Comparison of ENCODE assay signal across 19 cellular contexts in the genomic region with DNA sequence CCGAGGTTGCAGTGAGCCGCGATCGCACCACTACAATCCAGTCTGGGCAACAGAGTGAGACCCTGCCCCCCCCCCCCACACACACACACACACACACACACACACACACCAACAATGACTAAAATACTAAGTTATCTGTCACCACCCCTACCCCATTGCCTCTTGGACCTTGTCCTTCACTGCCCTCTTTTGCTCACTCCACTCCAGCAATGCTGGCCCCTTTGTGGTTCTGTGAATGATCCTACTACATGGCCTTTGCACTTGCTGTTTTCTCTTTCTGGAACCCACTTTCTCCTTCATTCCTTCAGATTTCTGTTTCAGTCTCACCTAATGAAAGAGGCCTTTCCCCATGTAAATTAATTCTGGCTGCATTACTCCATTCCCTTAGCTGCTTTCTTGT. TPM values are rescaled to one million over a fixed set of nuclear protein-coding genes. Genes with fewer than 3 reads are reported as not detected.
DNase-seq lines count a peak whose midpoint lies in the region; ATAC-seq and TF ChIP-seq lines count a peak whose summit lies in the region.
"Had no signal": no experiment of that assay in that cellular context is flagged by ENCODE, and none has a peak within 500 bp of the region (broad histone marks: within the 10 kb centered on the region; RNA-seq: fewer than 3 reads in every experiment).

No MANE protein-coding gene starts in this region.

- H4K8ac ChIP-seq in IMR-90 (ENCODE audit: low read depth in 2 of 2, low read length in 2 of 2), result no peak overlapping the region

- H3K27ac Mint-ChIP-seq in activated T-cell treated with anti-CD3 and anti-CD28 coated beads, Interleukin-2, amount 50 U/mL, for 72 hours, result peak overlapping the region; percentile 82
- H3K27ac Mint-ChIP-seq in activated naive CD8-positive, alpha-beta T cell treated with anti-CD3 and anti-CD28 coated beads, Interleukin-2, amount 10 ng/mL, durations not matched to agents 7 days and 5 days, result peak overlapping the region; percentile 96
- H3K27ac Mint-ChIP-seq in stimulated activated effector memory CD8-positive, alpha-beta T cell treated with anti-CD3 and anti-CD28 coated beads, Interleukin-12 subunit alpha, Interleukin-12 subunit beta, amount 100 ng/mL, for 72 hours, result peak overlapping the region; percentile 96
- H3K27ac Mint-ChIP-seq: GM23338, nephron progenitor cell had no signal

- TF ChIP-seq CTCF in IMR-90 (conservative IDR thresholded peaks at IDR 0.05; ENCODE audit: low read depth, low read length) (no peak), mucosa of descending colon (IDR thresholded peaks at IDR 0.05) (no peak)

- POLR2A ChIA-PET in IMR-90 (lab: Charles Lee; ENCODE audit: unreplicated experiment), result no interaction called here
- POLR2A ChIA-PET in activated naive CD8-positive, alpha-beta T cell treated with anti-CD3 and anti-CD28 coated beads, Interleukin-2, amount 10 ng/mL, durations not matched to agents 7 days and 5 days (lab: Charles Lee), result no interaction called here

- H3K9me3 Mint-ChIP-seq in activated T-cell treated with anti-CD3 and anti-CD28 coated beads, Interleukin-2, amount 50 U/mL, for 72 hours, result no peaks in the 10 kb centered on the region
- no peaks in the 10 kb centered on the region for H3K9me3 Mint-ChIP-seq in activated naive CD8-positive, alpha-beta T cell treated with anti-CD3 and anti-CD28 coated beads, Interleukin-2, amount 10 ng/mL, durations not matched to agents 7 days and 5 days
- no peaks in the 10 kb centered on the region for H3K9me3 Mint-ChIP-seq in stimulated activated effector memory CD8-positive, alpha-beta T cell treated with anti-CD3 and anti-CD28 coated beads, Interleukin-12 subunit alpha, Interleukin-12 subunit beta, amount 100 ng/mL, for 72 hours
- H3K9me3 Mint-ChIP-seq: GM23338, nephron progenitor cell had no signal

- no peak overlapping the region for H2BK20ac ChIP-seq in IMR-90 (ENCODE audit: low read depth, low read length)

- no peak overlapping the region for H3K4me2 ChIP-seq in IMR-90 (ENCODE audit: low read depth, low read length)
- H3K4me2 ChIP-seq: GM23338 had no signal

- peaks cover 8% of the 10 kb centered on the region for H3K4me1 ChIP-seq in IMR-90 (ENCODE audit: control insufficient read depth, insufficient read depth, low read length)
- peaks cover 21% of the 10 kb centered on the region for H3K4me1 ChIP-seq in mucosa of descending colon (ENCODE audit: low read depth)

- H2BK120ac ChIP-seq in IMR-90 (ENCODE audit: low read depth, low read length), result no peak overlapping the region

- no peak overlapping the region for H3K4ac ChIP-seq in IMR-90 (ENCODE audit: low read depth, low read length)

- TF ChIP-seq RAD21 in IMR-90 (IDR thresholded peaks at IDR 0.05; ENCODE audit: low read length), result no peak

- H3K36me3 Mint-ChIP-seq in activated T-cell treated with anti-CD3 and anti-CD28 coated beads, Interleukin-2, amount 50 U/mL, for 72 hours (ENCODE audit: insufficient read depth in 2 of 2), result peaks cover 11 to 19% of the 10 kb centered on the region in 2 donors
- H3K36me3 Mint-ChIP-seq in activated naive CD8-positive, alpha-beta T cell treated with anti-CD3 and anti-CD28 coated beads, Interleukin-2, amount 10 ng/mL, durations not matched to agents 7 days and 5 days, result peaks cover 13% of the 10 kb centered on the region
- peaks cover 33% of the 10 kb centered on the region for H3K36me3 Mint-ChIP-seq in stimulated activated effector memory CD8-positive, alpha-beta T cell treated with anti-CD3 and anti-CD28 coated beads, Interleukin-12 subunit alpha, Interleukin-12 subunit beta, amount 100 ng/mL, for 72 hours

- H3K56ac ChIP-seq in IMR-90 (ENCODE audit: extremely low read depth, insufficient read depth, low read length), result no peak overlapping the region

- no peak overlapping the region for H3K14ac ChIP-seq in IMR-90 (replicated peaks; ENCODE audit: low read depth, low read length)

- no peaks in the 10 kb centered on the region for H3K36me3 ChIP-seq in IMR-90 (ENCODE audit: control insufficient read depth, insufficient read depth, low read length)
- H3K36me3 ChIP-seq in mucosa of descending colon (ENCODE audit: low read depth), result no peaks in the 10 kb centered on the region
- H3K36me3 ChIP-seq: tibial artery had no signal

- no peak for TF ChIP-seq POLR2A in IMR-90 (IDR thresholded peaks at IDR 0.05; ENCODE audit: low read depth, low read length)

- CTCF ChIA-PET in IMR-90 (lab: Yijun Ruan, JAX), result no interaction called here

- WGBS in IMR-90 (ENCODE audit: extremely low coverage in 2 of 2, insufficient read length in 1 of 2), 2 experiments, result 100% methylated on average over 1 of the region's 4 CpGs; no CpG with 5 or more reads in 1 of the 2 experiments

- H4K20me1 ChIP-seq in IMR-90 (ENCODE audit: insufficient read depth, low read length), result peaks cover 5% of the 10 kb centered on the region; the same call in 1 of the 2 replicates

- H3K27me3 ChIP-seq in IMR-90 (ENCODE audit: control insufficient read depth, insufficient read depth, low read length), result no peaks in the 10 kb centered on the region
- H3K27me3 ChIP-seq: tibial artery had no signal

- intact Hi-C loops in IMR-90 (cut with micrococcal nuclease), result loop anchor here (5.0 kb wide), 1 partner anchor 217 kb away; no protein-coding TSS in a partner anchor
- intact Hi-C loops in mucosa of descending colon (cut with DNase I, micrococcal nuclease), result no loop called here

- H4K91ac ChIP-seq in IMR-90 (ENCODE audit: insufficient read depth, low read depth, low read length), result no peak overlapping the region

- no peak overlapping the region for H4K5ac ChIP-seq in IMR-90 (ENCODE audit: low read depth, low read length)

- H3K4me3 ChIP-seq in IMR-90 (ENCODE audit: insufficient read depth, low read depth, low read length) (no peak overlapping the region), mucosa of descending colon (no peak overlapping the region)
- H3K4me3 ChIP-seq: GM23338, tibial artery had no signal

- H2BK15ac ChIP-seq in IMR-90 (ENCODE audit: low read depth, low read length), result no peak overlapping the region

- H3K27me3 Mint-ChIP-seq in activated T-cell treated with anti-CD3 and anti-CD28 coated beads, Interleukin-2, amount 50 U/mL, for 72 hours (ENCODE audit: low read depth), result no peaks in the 10 kb centered on the region
- no peaks in the 10 kb centered on the region for H3K27me3 Mint-ChIP-seq in activated naive CD8-positive, alpha-beta T cell treated with anti-CD3 and anti-CD28 coated beads, Interleukin-2, amount 10 ng/mL, durations not matched to agents 7 days and 5 days

- H2AK9ac ChIP-seq in IMR-90 (replicated peaks; ENCODE audit: low read depth, low read length, poor library complexity), result no peak overlapping the region

- H2AFZ ChIP-seq in IMR-90 (replicated peaks; ENCODE audit: low read length, poor library complexity), result no peak overlapping the region
- H2AFZ ChIP-seq: GM23338 had no signal

- H2BK5ac ChIP-seq in IMR-90 (ENCODE audit: low read depth, low read length, poor library complexity, severe bottlenecking), result no peak overlapping the region

- in situ Hi-C loops in IMR-90 (cut with MboI; ENCODE audit: low sequenced_read_pairs), result no loop called here

- H3K18ac ChIP-seq in IMR-90 (ENCODE audit: low read depth, low read length), result no peak overlapping the region

- H3K4me1 Mint-ChIP-seq in activated T-cell treated with anti-CD3 and anti-CD28 coated beads, Interleukin-2, amount 50 U/mL, for 72 hours (ENCODE audit: low read depth), result peaks cover 70% of the 10 kb centered on the region
- H3K4me1 Mint-ChIP-seq in activated naive CD8-positive, alpha-beta T cell treated with anti-CD3 and anti-CD28 coated beads, Interleukin-2, amount 10 ng/mL, durations not matched to agents 7 days and 5 days, result peaks cover 49% of the 10 kb centered on the region
- peaks cover 61% of the 10 kb centered on the region for H3K4me1 Mint-ChIP-seq in stimulated activated effector memory CD8-positive, alpha-beta T cell treated with anti-CD3 and anti-CD28 coated beads, Interleukin-12 subunit alpha, Interleukin-12 subunit beta, amount 100 ng/mL, for 72 hours

- peaks cover 6% of the 10 kb centered on the region; the same call in 1 of the 2 replicates for H3K9me1 ChIP-seq in IMR-90 (ENCODE audit: insufficient read depth, low read length)

- no peak overlapping the region for H3K23ac ChIP-seq in IMR-90 (ENCODE audit: low read depth, low read length)

- BruUV-seq in IMR-90 (replicated peaks; lab: Mats Ljungman, UMichigan), result no TSS peak

- H3K79me1 ChIP-seq in IMR-90 (ENCODE audit: low read depth in 1 of 2, low read length in 2 of 2), result peaks cover 11 to 34% of the 10 kb centered on the region in 2 experiments; a peak in 3 of 4 replicates

- H3K4me3 Mint-ChIP-seq in activated T-cell treated with anti-CD3 and anti-CD28 coated beads, Interleukin-2, amount 50 U/mL, for 72 hours, result peak overlapping the region; percentile 97 to 98
- H3K4me3 Mint-ChIP-seq in activated naive CD8-positive, alpha-beta T cell treated with anti-CD3 and anti-CD28 coated beads, Interleukin-2, amount 10 ng/mL, durations not matched to agents 7 days and 5 days, result no peak overlapping the region
- H3K4me3 Mint-ChIP-seq in stimulated activated effector memory CD8-positive, alpha-beta T cell treated with anti-CD3 and anti-CD28 coated beads, Interleukin-12 subunit alpha, Interleukin-12 subunit beta, amount 100 ng/mL, for 72 hours, result peak overlapping the region; percentile 98

- no peak for ATAC-seq in activated T-cell treated with anti-CD3 and anti-CD28 coated beads, Interleukin-2, amount 50 U/mL, for 72 hours (replicated peaks in 1 of 2)
- ATAC-seq in IMR-90 (ENCODE audit: low read depth) (no peak), HG03460 (IDR thresholded peaks at IDR 0.05; ENCODE audit: unreplicated experiment) (no peak), mucosa of descending colon (no peak), HG03442 (IDR thresholded peaks at IDR 0.05; ENCODE audit: unreplicated experiment) (no peak)
- ATAC-seq in activated naive CD8-positive, alpha-beta T cell treated with anti-CD3 and anti-CD28 coated beads, Interleukin-2, amount 10 ng/mL, durations not matched to agents 7 days and 5 days (ENCODE audit: low read depth), result no peak
- no peak for ATAC-seq in stimulated activated effector memory CD8-positive, alpha-beta T cell treated with anti-CD3 and anti-CD28 coated beads, Interleukin-12 subunit alpha, Interleukin-12 subunit beta, amount 100 ng/mL, for 72 hours
- ATAC-seq: GM23338, left ventricle myocardium superior, Right ventricle myocardium inferior had no signal

- H3K9ac ChIP-seq in IMR-90 (ENCODE audit: low read depth, low read length), result no peak overlapping the region

- H3K27ac ChIP-seq in IMR-90 (ENCODE audit: insufficient read depth, low read length), result no peak overlapping the region
- H3K27ac ChIP-seq: tibial artery had no signal

- no peak for DNase-seq in activated T-cell treated with anti-CD3 and anti-CD28 coated beads, Interleukin-2, amount 50 U/mL, for 72 hours
- DNase-seq in activated T-cell treated with anti-CD3 and anti-CD28 coated beads for 4 hours (no peak), IMR-90 (no peak), mucosa of descending colon (no peak)
- DNase-seq in activated naive CD8-positive, alpha-beta T cell treated with anti-CD3 and anti-CD28 coated beads, Interleukin-2, amount 10 ng/mL, durations not matched to agents 7 days and 5 days, result no peak
- DNase-seq in stimulated activated effector memory CD8-positive, alpha-beta T cell treated with anti-CD3 and anti-CD28 coated beads, Interleukin-12 subunit alpha, Interleukin-12 subunit beta, amount 100 ng/mL, for 72 hours (ENCODE audit: low spot score in 2 of 2), result no peak
- DNase-seq: left ventricle myocardium superior, NCI-H1048, NCI-H2171 treated with DMSO at 0.1 percent for 48 hours, nephron progenitor cell, retina, T-helper 9 cell, tibial artery had no signal

- H2AK5ac ChIP-seq in IMR-90 (ENCODE audit: low read depth, low read length), result peak overlapping the region; percentile 15; the same call in 1 of the 2 replicates

- no peaks in the 10 kb centered on the region for H3K9me3 ChIP-seq in IMR-90 (ENCODE audit: control insufficient read depth, insufficient read depth, low read length)
- H3K9me3 ChIP-seq in mucosa of descending colon, result no peaks in the 10 kb centered on the region
- H3K9me3 ChIP-seq: tibial artery had no signal

- dilution Hi-C loops in IMR-90 (cut with HindIII; ENCODE audit: low sequenced_read_pairs, unreplicated experiment), result no loop called here

RNA-seq across cellular contexts. Expression of a gene that starts 2.6 kb away (rescaled TPM):
- total RNA-seq in activated T-cell treated with anti-CD3 and anti-CD28 coated beads, Interleukin-2, amount 50 U/mL, for 72 hours, result 10 to 100 TPM; 59.6 to 63.6 TPM
- total RNA-seq in IMR-90 (2012; rRNA removed), result 18.3 and 19.2 TPM in 2 replicates
- 97.2 and 119 TPM in 2 replicates for polyA plus RNA-seq in IMR-90 (2012; rRNA removed)
- 55.1 and 108 TPM in 2 replicates for polyA plus RNA-seq in IMR-90 (2012; cell fraction: cytosol; rRNA removed)
- polyA plus RNA-seq in IMR-90 (2012; cell fraction: nucleus; rRNA removed; ENCODE audit: low replicate concordance), result 123 and 257 TPM in 2 replicates
- total RNA-seq in activated naive CD8-positive, alpha-beta T cell treated with anti-CD3 and anti-CD28 coated beads, Interleukin-2, amount 10 ng/mL, durations not matched to agents 7 days and 5 days, result 10 to 100 TPM; 47.8 to 51.3 TPM
- 10 to 100 TPM; 55.1 to 91.5 (median 67.4) TPM for total RNA-seq in mucosa of descending colon

RNA-seq across cellular contexts. Expression of a gene that starts 3.8 kb away (rescaled TPM):
- 100 to 1,000 TPM; 351 to 353 TPM for total RNA-seq in activated T-cell treated with anti-CD3 and anti-CD28 coated beads, Interleukin-2, amount 50 U/mL, for 72 hours
- total RNA-seq in IMR-90 (2012; rRNA removed) (0.28 TPM in 1 of 2 replicates, not detected in the other), mucosa of descending colon (10 to 100 TPM; 10.3 to 23.8 (median 14.1) TPM)
- polyA plus RNA-seq in IMR-90 (2012; rRNA removed), result 0.33 and 0.55 TPM in 2 replicates
- 0.48 TPM in 1 of 2 replicates, not detected in the other for polyA plus RNA-seq in IMR-90 (2012; cell fraction: cytosol; rRNA removed)
- polyA plus RNA-seq in IMR-90 (2012; cell fraction: nucleus; rRNA removed; ENCODE audit: low replicate concordance), result 0.10 TPM in 1 of 2 replicates, not detected in the other
- total RNA-seq in activated naive CD8-positive, alpha-beta T cell treated with anti-CD3 and anti-CD28 coated beads, Interleukin-2, amount 10 ng/mL, durations not matched to agents 7 days and 5 days, result 100 to 1,000 TPM; 428 to 433 TPM
- total RNA-seq: GM23338 had no signal

RNA-seq across cellular contexts. Expression of a gene that starts 19.0 kb away (rescaled TPM):
- total RNA-seq in activated T-cell treated with anti-CD3 and anti-CD28 coated beads, Interleukin-2, amount 50 U/mL, for 72 hours, result 1 to 10 TPM; 4.5 to 6.7 TPM
- under 0.01 TPM in 2 replicates for total RNA-seq in IMR-90 (2012; rRNA removed)
- polyA plus RNA-seq in IMR-90 (2012; rRNA removed), result 0.47 and 0.48 TPM in 2 replicates
- 0.32 and 1.2 TPM in 2 replicates for polyA plus RNA-seq in IMR-90 (2012; cell fraction: cytosol; rRNA removed)
- 0.32 and 0.70 TPM in 2 replicates for polyA plus RNA-seq in IMR-90 (2012; cell fraction: nucleus; rRNA removed; ENCODE audit: low replicate concordance)
- 1 to 10 TPM; 9.2 to 9.4 TPM for total RNA-seq in activated naive CD8-positive, alpha-beta T cell treated with anti-CD3 and anti-CD28 coated beads, Interleukin-2, amount 10 ng/mL, durations not matched to agents 7 days and 5 days
- 1 to 10 TPM in 1 of 3 donors, under 1 TPM in 2; 0.34 to 2.3 (median 0.52) TPM for total RNA-seq in mucosa of descending colon

RNA-seq across cellular contexts. Expression of a gene that starts 43.4 kb away (rescaled TPM):
- 1 to 10 TPM in 1 of 2 donors, under 1 TPM in 1; 0.29 to 1.7 TPM for total RNA-seq in activated T-cell treated with anti-CD3 and anti-CD28 coated beads, Interleukin-2, amount 50 U/mL, for 72 hours
- total RNA-seq in IMR-90 (2012; rRNA removed), result not detected in 2 replicates
- polyA plus RNA-seq in IMR-90 (2012; rRNA removed), result not detected in 2 replicates
- not detected in 2 replicates for polyA plus RNA-seq in IMR-90 (2012; cell fraction: cytosol; rRNA removed)
- polyA plus RNA-seq in IMR-90 (2012; cell fraction: nucleus; rRNA removed; ENCODE audit: low replicate concordance), result not detected in 2 replicates
- not detected for total RNA-seq in activated naive CD8-positive, alpha-beta T cell treated with anti-CD3 and anti-CD28 coated beads, Interleukin-2, amount 10 ng/mL, durations not matched to agents 7 days and 5 days
- total RNA-seq in mucosa of descending colon, result not detected
- total RNA-seq: frontal cortex, GM23338, left ventricle myocardium superior, Right ventricle myocardium inferior had no signal
- polyA plus RNA-seq: adipose tissue, GM23338 had no signal

RNA-seq across cellular contexts. Expression of a gene that starts 51.3 kb away (rescaled TPM):
- total RNA-seq in activated T-cell treated with anti-CD3 and anti-CD28 coated beads, Interleukin-2, amount 50 U/mL, for 72 hours, result 10 to 100 TPM; 52.0 TPM
- 45.7 and 57.8 TPM in 2 replicates for total RNA-seq in IMR-90 (2012; rRNA removed)
- polyA plus RNA-seq in IMR-90 (2012; rRNA removed), result 54.3 and 61.6 TPM in 2 replicates
- polyA plus RNA-seq in IMR-90 (2012; cell fraction: cytosol; rRNA removed), result 35.9 and 45.6 TPM in 2 replicates
- polyA plus RNA-seq in IMR-90 (2012; cell fraction: nucleus; rRNA removed; ENCODE audit: low replicate concordance), result 63.6 and 92.7 TPM in 2 replicates
- 10 to 100 TPM; 40.7 to 47.0 TPM for total RNA-seq in activated naive CD8-positive, alpha-beta T cell treated with anti-CD3 and anti-CD28 coated beads, Interleukin-2, amount 10 ng/mL, durations not matched to agents 7 days and 5 days
- 10 to 100 TPM; 28.1 to 44.8 (median 32.3) TPM for total RNA-seq in mucosa of descending colon

Comparison
In these comparisons a context has a peak if more than half of its experiments do, and no peak if none do; other contexts are left out.
1. RNA of a gene that starts 3.8 kb away (total RNA-seq): 428 to 433 TPM in activated naive CD8-positive, alpha-beta T cell treated with anti-CD3 and anti-CD28 coated beads, Interleukin-2, amount 10 ng/mL, durations not matched to agents 7 days and 5 days and 351 to 353 TPM in activated T-cell treated with anti-CD3 and anti-CD28 coated beads, Interleukin-2, amount 50 U/mL, for 72 hours; 10.3 to 23.8 TPM in mucosa of descending colon and 0.28 TPM in IMR-90; every median in the first group is over 10 times any median in the second.
2. Peak in every context shown above with its lines, with median percentiles within 50 percentile points of each other: H3K27ac Mint-ChIP-seq.